ENCODE assay signal across 9 cellular contexts in genomic region chr22:37218771-37219411, GRCh38. TPM values are rescaled to one million over a fixed set of nuclear protein-coding genes. Genes with fewer than 3 reads are reported as not detected.
DNase-seq lines count a peak whose midpoint lies in the region; ATAC-seq and TF ChIP-seq lines count a peak whose summit lies in the region.
"Had no signal": no experiment of that assay in that cellular context is flagged by ENCODE, and none has a peak within 500 bp of the region (broad histone marks: within the 10 kb centered on the region; RNA-seq: fewer than 3 reads in every experiment).

No MANE protein-coding gene starts in this region.

- TF ChIP-seq CTCF in upper lobe of right lung (IDR thresholded peaks at IDR 0.05) = no peak

- H3K4me1 Mint-ChIP-seq in T-helper 2 cell treated with Interferon-gamma antibody and Interleukin-4, amounts not matched to agents 5 μg/mL and 100 μg/mL, for 36 hours (ENCODE audit: low read depth) = peaks cover 61% of the 10 kb centered on the region
- H3K4me1 Mint-ChIP-seq in memory B cell = peaks cover 62% of the 10 kb centered on the region

- no peaks in the 10 kb centered on the region for H3K4me1 ChIP-seq in upper lobe of right lung

- intact Hi-C loops in upper lobe of right lung (cut with DNase I) = no loop called here

- no peaks in the 10 kb centered on the region for H3K36me3 ChIP-seq in upper lobe of right lung

- H3K27ac Mint-ChIP-seq in T-helper 2 cell treated with Interferon-gamma antibody and Interleukin-4, amounts not matched to agents 5 μg/mL and 100 μg/mL, for 36 hours = peak overlapping the region; percentile 90
- H3K27ac Mint-ChIP-seq in memory B cell = peak overlapping the region; percentile 97

- peak overlapping the region; percentile 66 for H3K4me3 Mint-ChIP-seq in T-helper 2 cell treated with Interferon-gamma antibody and Interleukin-4, amounts not matched to agents 5 μg/mL and 100 μg/mL, for 36 hours
- peak overlapping the region; percentile 71 for H3K4me3 Mint-ChIP-seq in memory B cell

- DNase-seq in T-helper 2 cell treated with Interferon-gamma antibody and Interleukin-4, amounts not matched to agents 5 μg/mL and 100 μg/mL, for 36 hours (ENCODE audit: low spot score) = no peak
- DNase-seq in memory B cell (ENCODE audit: low spot score in 2 of 2) = peak in 1 of 2 donors; percentile 83
- no peak for DNase-seq in left lobe of liver (ENCODE audit: low spot score)
- no peak for DNase-seq in NCI-H1417 (lab: John Stamatoyannopoulos, UW)
- no peak for DNase-seq in upper lobe of right lung
- no peak for DNase-seq in anterior cingulate cortex (lab: John Stamatoyannopoulos, UW)

- H3K9me3 Mint-ChIP-seq in T-helper 2 cell treated with Interferon-gamma antibody and Interleukin-4, amounts not matched to agents 5 μg/mL and 100 μg/mL, for 36 hours = peaks cover 13% of the 10 kb centered on the region
- H3K9me3 Mint-ChIP-seq in memory B cell = peaks cover 4% of the 10 kb centered on the region

- peak; percentile 88 for ATAC-seq in GM18511 (IDR thresholded peaks at IDR 0.05; ENCODE audit: unreplicated experiment)
- ATAC-seq in HG02763 (IDR thresholded peaks at IDR 0.05; ENCODE audit: unreplicated experiment) = peak; percentile 86
- ATAC-seq in memory B cell (ENCODE audit: low read depth) = peak; percentile 93
- ATAC-seq in left lobe of liver = no peak
- no peak for ATAC-seq in upper lobe of right lung

- peaks cover 5% of the 10 kb centered on the region for H3K27me3 ChIP-seq in upper lobe of right lung

- peaks cover 38% of the 10 kb centered on the region for H3K36me3 Mint-ChIP-seq in T-helper 2 cell treated with Interferon-gamma antibody and Interleukin-4, amounts not matched to agents 5 μg/mL and 100 μg/mL, for 36 hours (ENCODE audit: low read depth)
- H3K36me3 Mint-ChIP-seq in memory B cell = peaks cover 8% of the 10 kb centered on the region

- no peaks in the 10 kb centered on the region for H3K27me3 Mint-ChIP-seq in T-helper 2 cell treated with Interferon-gamma antibody and Interleukin-4, amounts not matched to agents 5 μg/mL and 100 μg/mL, for 36 hours (ENCODE audit: low read depth)
- H3K27me3 Mint-ChIP-seq in memory B cell = no peaks in the 10 kb centered on the region

- H3K9me3 ChIP-seq in upper lobe of right lung = no peaks in the 10 kb centered on the region

- H3K27ac ChIP-seq in upper lobe of right lung = no peak overlapping the region

- no peak overlapping the region for H3K4me3 ChIP-seq in upper lobe of right lung

RNA-seq across cellular contexts. Expression of gene SSTR3, which starts 6.6 kb away (rescaled TPM):
- not detected for total RNA-seq in left lobe of liver
- total RNA-seq in upper lobe of right lung = not detected
- total RNA-seq: endothelial cell of umbilical vein had no signal

RNA-seq across cellular contexts. Expression of gene RAC2, which starts 25.2 kb away (rescaled TPM):
- total RNA-seq in left lobe of liver = 4.5 TPM
- 107 TPM for total RNA-seq in upper lobe of right lung

RNA-seq across cellular contexts. Expression of gene C1QTNF6, which starts 30.8 kb away (rescaled TPM):
- 12.6 TPM for total RNA-seq in left lobe of liver
- 6.1 TPM for total RNA-seq in upper lobe of right lung

Comparison
In these comparisons a context has a peak if more than half of its experiments do, and no peak if none do; other contexts are left out.
1. ATAC-seq: peak in GM18511 (single experiment), HG02763 (single experiment) and memory B cell (single experiment); none in left lobe of liver (single experiment) and upper lobe of right lung (single experiment).
2. RNA of gene RAC2, which starts 25.2 kb away (total RNA-seq): 107 TPM in upper lobe of right lung (single experiment); 4.5 TPM in left lobe of liver (single experiment); every median in the first group is over 10 times any median in the second.